9 cellular contexts compared by ENCODE assay signal in genomic region chr16:30185141-30185682, GRCh38. TPM values are rescaled to one million over a fixed set of nuclear protein-coding genes. Genes with fewer than 3 reads are reported as not detected.
A peak's percentile ranks its signal among the peaks of the same experiment; 100 is the strongest.
DNase-seq lines count a peak whose midpoint lies in the region; ATAC-seq and TF ChIP-seq lines count a peak whose summit lies in the region.
"Had no signal": no experiment of that assay in that cellular context is flagged by ENCODE, and none has a peak within 500 bp of the region (broad histone marks: within the 10 kb centered on the region; RNA-seq: fewer than 3 reads in every experiment).

No MANE protein-coding gene starts in this region.

- H3K9me2 ChIP-seq in PC-9 (ENCODE audit: insufficient read depth) = no peaks in the 10 kb centered on the region

- no peaks in the 10 kb centered on the region for H3K79me2 ChIP-seq in PC-9 (ENCODE audit: low read depth)

- POLR2A ChIA-PET in PC-9 (lab: Charles Lee; ENCODE audit: unreplicated experiment) = no interaction called here

- peaks cover 24% of the 10 kb centered on the region for H3K36me3 Mint-ChIP-seq in CD4-positive, CD25-positive, alpha-beta regulatory T cell
- H3K36me3 Mint-ChIP-seq in IgD-negative memory B cell (peaks cover 15% of the 10 kb centered on the region), neural crest cell (ENCODE audit: low read depth) (no peaks in the 10 kb centered on the region)
- peaks cover 36 to 38% of the 10 kb centered on the region in 2 donors for H3K36me3 Mint-ChIP-seq in activated naive CD4-positive, alpha-beta T cell treated with anti-CD3 and anti-CD28 coated beads, Interleukin-2, amount 50 U/mL, for 72 hours

- peaks cover 7% of the 10 kb centered on the region for H3K27me3 Mint-ChIP-seq in CD4-positive, CD25-positive, alpha-beta regulatory T cell
- no peaks in the 10 kb centered on the region for H3K27me3 Mint-ChIP-seq in IgD-negative memory B cell
- no peaks in the 10 kb centered on the region for H3K27me3 Mint-ChIP-seq in neural crest cell (ENCODE audit: low read depth)

- peak overlapping the region; percentile 90 for H3K27ac ChIP-seq in CD4-positive, CD25-positive, alpha-beta regulatory T cell (ENCODE audit: insufficient read depth, low read length, poor library complexity, severe bottlenecking)
- H3K27ac ChIP-seq in PC-9 = no peak overlapping the region
- H3K27ac ChIP-seq: epithelial cell of prostate had no signal

- H2AFZ ChIP-seq in PC-9 = no peak overlapping the region

- H3F3A ChIP-seq in PC-9 (ENCODE audit: insufficient read depth, low read depth) = peaks cover 24% of the 10 kb centered on the region; the same call in 1 of the 2 replicates

- H4K20me1 ChIP-seq in PC-9 (ENCODE audit: insufficient read depth) = no peaks in the 10 kb centered on the region

- peaks cover 22% of the 10 kb centered on the region for H3K36me3 ChIP-seq in CD4-positive, CD25-positive, alpha-beta regulatory T cell (ENCODE audit: control insufficient read depth, insufficient read depth, low read length)
- H3K36me3 ChIP-seq in PC-9 (ENCODE audit: low read depth) = no peaks in the 10 kb centered on the region

- peak overlapping the region; percentile 97 to 99 (median 98) for H3K27ac Mint-ChIP-seq in CD4-positive, CD25-positive, alpha-beta regulatory T cell
- H3K27ac Mint-ChIP-seq in IgD-negative memory B cell (peak overlapping the region; percentile 97 to 99 (median 98)), neural crest cell (ENCODE audit: unreplicated experiment) (no peak overlapping the region)
- peak overlapping the region; percentile 98 for H3K27ac Mint-ChIP-seq in activated naive CD4-positive, alpha-beta T cell treated with anti-CD3 and anti-CD28 coated beads, Interleukin-2, amount 50 U/mL, for 72 hours

- CTCF ChIA-PET in PC-9 (lab: Charles Lee) = no interaction called here

- no peak overlapping the region for H3K4me2 ChIP-seq in PC-9

- TF ChIP-seq CTCF in neural crest cell (conservative IDR thresholded peaks at IDR 0.05) = no peak
- TF ChIP-seq CTCF in PC-9 (conservative IDR thresholded peaks at IDR 0.05) = no peak

- BruUV-seq in PC-9 (replicated peaks; lab: Mats Ljungman, UMichigan) = no TSS peak

- H3K4me1 Mint-ChIP-seq in CD4-positive, CD25-positive, alpha-beta regulatory T cell = peaks cover 4 to 40% (median 21%) of the 10 kb centered on the region in 4 donors
- H3K4me1 Mint-ChIP-seq in IgD-negative memory B cell (peaks cover 20 to 22% (median 21%) of the 10 kb centered on the region in 3 donors), neural crest cell (peaks cover 5% of the 10 kb centered on the region)

- H3K27me3 ChIP-seq in CD4-positive, CD25-positive, alpha-beta regulatory T cell (ENCODE audit: control insufficient read depth, insufficient read depth, low read length) = no peaks in the 10 kb centered on the region
- H3K27me3 ChIP-seq in PC-9 (ENCODE audit: insufficient read depth, low read depth) = no peaks in the 10 kb centered on the region

- peak overlapping the region; percentile 83 for H3K4me3 ChIP-seq in CD4-positive, CD25-positive, alpha-beta regulatory T cell (ENCODE audit: low read depth, low read length)
- no peak overlapping the region for H3K4me3 ChIP-seq in PC-9

- intact Hi-C loops in PC-9 (cut with micrococcal nuclease; ENCODE audit: unreplicated experiment) = no loop called here

- no peaks in the 10 kb centered on the region for H3K9me3 Mint-ChIP-seq in CD4-positive, CD25-positive, alpha-beta regulatory T cell
- H3K9me3 Mint-ChIP-seq in IgD-negative memory B cell (no peaks in the 10 kb centered on the region), neural crest cell (no peaks in the 10 kb centered on the region)
- H3K9me3 Mint-ChIP-seq in activated naive CD4-positive, alpha-beta T cell treated with anti-CD3 and anti-CD28 coated beads, Interleukin-2, amount 50 U/mL, for 72 hours = no peaks in the 10 kb centered on the region

- no peaks in the 10 kb centered on the region for H3K9me3 ChIP-seq in CD4-positive, CD25-positive, alpha-beta regulatory T cell (ENCODE audit: control insufficient read depth in 2 of 2, low read length in 2 of 2)
- H3K9me3 ChIP-seq in PC-9 (ENCODE audit: insufficient read depth, low read depth) = no peaks in the 10 kb centered on the region

- peak in 1 of 3 donors; percentile 13 for DNase-seq in CD4-positive, CD25-positive, alpha-beta regulatory T cell
- no peak for DNase-seq in activated naive CD4-positive, alpha-beta T cell treated with anti-CD3 and anti-CD28 coated beads, Interleukin-2, amount 50 U/mL, for 72 hours (ENCODE audit: low spot score in 2 of 2)
- no peak for DNase-seq in neural crest cell (ENCODE audit: low read depth, low spot score)
- DNase-seq in DMS114 treated with DMSO at 0.1 percent for 48 hours (lab: John Stamatoyannopoulos, UW; ENCODE audit: unreplicated experiment) = no peak
- no peak for DNase-seq in NCI-H2107 treated with DMSO at 0.1 percent for 48 hours (lab: John Stamatoyannopoulos, UW; ENCODE audit: unreplicated experiment)
- DNase-seq in PC-9 = no peak

- H3K4me3 Mint-ChIP-seq in CD4-positive, CD25-positive, alpha-beta regulatory T cell = peak overlapping the region; percentile 99 to 100 (median 99)
- peak overlapping the region; percentile 97 to 99 (median 99) for H3K4me3 Mint-ChIP-seq in IgD-negative memory B cell
- peak overlapping the region; percentile 72 for H3K4me3 Mint-ChIP-seq in neural crest cell

- no peak for ATAC-seq in CD4-positive, CD25-positive, alpha-beta regulatory T cell (ENCODE audit: low read depth in 2 of 2)
- ATAC-seq in activated naive CD4-positive, alpha-beta T cell treated with anti-CD3 and anti-CD28 coated beads, Interleukin-2, amount 50 U/mL, for 72 hours = peak; percentile 9 to 23
- no peak for ATAC-seq in GM18909 (IDR thresholded peaks at IDR 0.05; ENCODE audit: poor library complexity, unreplicated experiment)

- peaks cover 51% of the 10 kb centered on the region for H3K4me1 ChIP-seq in CD4-positive, CD25-positive, alpha-beta regulatory T cell (ENCODE audit: control insufficient read depth, insufficient read depth, low read length, poor library complexity, severe bottlenecking)
- peaks cover 8% of the 10 kb centered on the region for H3K4me1 ChIP-seq in PC-9 (replicated peaks; ENCODE audit: insufficient read depth)

RNA-seq across cellular contexts. Expression of gene CORO1A, which starts 1.8 kb away (rescaled TPM):
- 850 TPM for total RNA-seq in CD4-positive, CD25-positive, alpha-beta regulatory T cell
- polyA plus RNA-seq in CD4-positive, CD25-positive, alpha-beta regulatory T cell = 1,000 to 10,000 TPM; 1,269 to 1,770 (median 1,540) TPM
- polyA plus RNA-seq in IgD-negative memory B cell = 1,353 TPM
- 1,000 to 10,000 TPM in 1 of 2 donors, 100 to 1,000 TPM in 1; 672 to 1,124 TPM for total RNA-seq in activated naive CD4-positive, alpha-beta T cell treated with anti-CD3 and anti-CD28 coated beads, Interleukin-2, amount 50 U/mL, for 72 hours
- total RNA-seq in neural crest cell (25.2 and 25.8 TPM in 2 replicates), PC-9 (2021) (7.9 and 12.2 TPM in 2 replicates)

RNA-seq across cellular contexts. Expression of gene BOLA2B, which starts 8.3 kb away (rescaled TPM):
- 58.2 TPM for total RNA-seq in CD4-positive, CD25-positive, alpha-beta regulatory T cell
- 100 to 1,000 TPM; 163 to 225 (median 191) TPM for polyA plus RNA-seq in CD4-positive, CD25-positive, alpha-beta regulatory T cell
- 264 TPM for polyA plus RNA-seq in IgD-negative memory B cell
- 100 to 1,000 TPM; 158 to 173 TPM for total RNA-seq in activated naive CD4-positive, alpha-beta T cell treated with anti-CD3 and anti-CD28 coated beads, Interleukin-2, amount 50 U/mL, for 72 hours
- total RNA-seq in neural crest cell = 103 and 118 TPM in 2 replicates
- 258 and 379 TPM in 2 replicates for total RNA-seq in PC-9 (2021)

RNA-seq across cellular contexts. Expression of gene SLX1A, which starts 8.5 kb away (rescaled TPM):
- total RNA-seq in CD4-positive, CD25-positive, alpha-beta regulatory T cell = 50.3 TPM
- polyA plus RNA-seq in CD4-positive, CD25-positive, alpha-beta regulatory T cell = 100 to 1,000 TPM in 3 of 4 donors, 10 to 100 TPM in 1; 56.8 to 136 (median 102) TPM
- 83.5 TPM for polyA plus RNA-seq in IgD-negative memory B cell
- total RNA-seq in activated naive CD4-positive, alpha-beta T cell treated with anti-CD3 and anti-CD28 coated beads, Interleukin-2, amount 50 U/mL, for 72 hours = 10 to 100 TPM; 46.4 to 84.7 TPM
- total RNA-seq in neural crest cell = 45.0 and 69.1 TPM in 2 replicates
- 100 and 252 TPM in 2 replicates for total RNA-seq in PC-9 (2021)

RNA-seq across cellular contexts. Expression of gene SULT1A3, which starts 13.8 kb away (rescaled TPM):
- total RNA-seq in CD4-positive, CD25-positive, alpha-beta regulatory T cell = 19.3 TPM
- 1 to 10 TPM in 1 of 4 donors, under 1 TPM in 2, not detected in 1; 0.71 to 1.5 (median 0.91) TPM for polyA plus RNA-seq in CD4-positive, CD25-positive, alpha-beta regulatory T cell
- polyA plus RNA-seq in IgD-negative memory B cell = 1.9 TPM
- 10 to 100 TPM; 18.0 to 31.9 TPM for total RNA-seq in activated naive CD4-positive, alpha-beta T cell treated with anti-CD3 and anti-CD28 coated beads, Interleukin-2, amount 50 U/mL, for 72 hours
- total RNA-seq in neural crest cell = 23.9 and 26.4 TPM in 2 replicates
- total RNA-seq in PC-9 (2021) = 95.2 and 103 TPM in 2 replicates

Comparison
In these comparisons a context has a peak if more than half of its experiments do, and no peak if none do; other contexts are left out.
1. ATAC-seq: peak in activated naive CD4-positive, alpha-beta T cell treated with anti-CD3 and anti-CD28 coated beads, Interleukin-2, amount 50 U/mL, for 72 hours (2 of 2); none in CD4-positive, CD25-positive, alpha-beta regulatory T cell (0 of 2) and GM18909 (single experiment).
2. RNA of gene CORO1A, which starts 1.8 kb away (total RNA-seq): 672 to 1,124 TPM in activated naive CD4-positive, alpha-beta T cell treated with anti-CD3 and anti-CD28 coated beads, Interleukin-2, amount 50 U/mL, for 72 hours and 850 TPM in CD4-positive, CD25-positive, alpha-beta regulatory T cell (single experiment); 25.2 to 25.8 TPM in neural crest cell and 7.9 to 12.2 TPM in PC-9; every median in the first group is over 10 times any median in the second.
3. Peak in every context shown above with its lines, with median percentiles within 50 percentile points of each other: H3K4me3 Mint-ChIP-seq.